In the genomic region with DNA sequence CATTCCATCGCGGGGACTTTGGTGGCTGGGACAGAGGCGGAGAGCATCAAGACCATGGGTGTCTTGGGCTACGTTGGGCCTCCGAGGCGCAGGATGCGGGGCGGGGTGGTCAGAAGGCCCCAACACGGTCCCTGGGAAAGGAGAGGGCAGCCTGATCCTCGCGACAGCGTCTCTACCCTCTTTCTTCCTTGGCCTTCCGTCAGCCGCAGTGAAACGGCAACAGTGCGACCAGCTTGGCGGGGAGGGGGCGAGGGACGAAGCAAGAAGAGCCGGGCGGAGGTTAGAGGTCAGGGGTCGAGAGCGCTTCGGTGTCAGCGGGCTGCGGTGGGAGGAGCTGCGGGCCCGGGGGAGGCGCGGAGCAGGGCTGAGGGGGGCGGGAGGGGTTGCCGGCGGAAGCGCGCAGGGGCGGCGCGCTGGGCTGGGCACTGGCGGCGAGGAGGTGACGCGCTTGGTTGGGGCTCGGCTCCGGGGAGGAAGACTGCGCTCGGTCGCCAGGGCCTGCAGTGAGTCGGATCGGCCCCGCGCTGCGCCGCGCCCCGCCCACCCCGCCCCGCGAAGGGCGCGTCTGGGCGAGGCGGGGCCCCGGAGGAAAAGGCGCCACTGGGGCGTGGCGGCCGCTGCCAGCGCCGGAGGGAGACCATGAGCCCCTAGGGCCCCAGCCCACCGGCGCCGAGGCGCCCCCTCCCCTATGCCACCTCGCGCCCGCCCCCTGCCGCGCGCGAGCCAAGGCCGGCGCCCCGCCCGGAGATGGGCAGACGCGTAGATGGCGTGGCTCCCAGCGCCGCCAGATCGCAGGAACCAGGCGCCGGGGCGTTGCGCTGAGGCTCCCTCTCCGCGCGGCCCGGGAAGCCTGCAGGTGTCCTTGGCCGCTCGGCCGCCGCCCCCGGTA, we compare ENCODE assay signal across 1 cellular context.
TF ChIP-seq lines count a peak whose summit lies in the region.

A gene (plus strand): TSS at position 600 of the 889 bp plus-strand sequence. CDS start 1,186 bp downstream, outside the sequence.

TF ChIP-seq in GM12878, 131 proteins besides CTCF, POLR2A, EP300 and RAD21 (continued from another document and continues in another):
- TF ChIP-seq, protein P1, sequence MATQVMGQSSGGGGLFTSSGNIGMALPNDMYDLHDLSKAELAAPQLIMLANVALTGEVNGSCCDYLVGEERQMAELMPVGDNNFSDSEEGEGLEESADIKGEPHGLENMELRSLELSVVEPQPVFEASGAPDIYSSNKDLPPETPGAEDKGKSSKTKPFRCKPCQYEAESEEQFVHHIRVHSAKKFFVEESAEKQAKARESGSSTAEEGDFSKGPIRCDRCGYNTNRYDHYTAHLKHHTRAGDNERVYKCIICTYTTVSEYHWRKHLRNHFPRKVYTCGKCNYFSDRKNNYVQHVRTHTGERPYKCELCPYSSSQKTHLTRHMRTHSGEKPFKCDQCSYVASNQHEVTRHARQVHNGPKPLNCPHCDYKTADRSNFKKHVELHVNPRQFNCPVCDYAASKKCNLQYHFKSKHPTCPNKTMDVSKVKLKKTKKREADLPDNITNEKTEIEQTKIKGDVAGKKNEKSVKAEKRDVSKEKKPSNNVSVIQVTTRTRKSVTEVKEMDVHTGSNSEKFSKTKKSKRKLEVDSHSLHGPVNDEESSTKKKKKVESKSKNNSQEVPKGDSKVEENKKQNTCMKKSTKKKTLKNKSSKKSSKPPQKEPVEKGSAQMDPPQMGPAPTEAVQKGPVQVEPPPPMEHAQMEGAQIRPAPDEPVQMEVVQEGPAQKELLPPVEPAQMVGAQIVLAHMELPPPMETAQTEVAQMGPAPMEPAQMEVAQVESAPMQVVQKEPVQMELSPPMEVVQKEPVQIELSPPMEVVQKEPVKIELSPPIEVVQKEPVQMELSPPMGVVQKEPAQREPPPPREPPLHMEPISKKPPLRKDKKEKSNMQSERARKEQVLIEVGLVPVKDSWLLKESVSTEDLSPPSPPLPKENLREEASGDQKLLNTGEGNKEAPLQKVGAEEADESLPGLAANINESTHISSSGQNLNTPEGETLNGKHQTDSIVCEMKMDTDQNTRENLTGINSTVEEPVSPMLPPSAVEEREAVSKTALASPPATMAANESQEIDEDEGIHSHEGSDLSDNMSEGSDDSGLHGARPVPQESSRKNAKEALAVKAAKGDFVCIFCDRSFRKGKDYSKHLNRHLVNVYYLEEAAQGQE (IDR thresholded peaks at IDR 0.05; ENCODE audit: low read depth, low read length), result no peak
- TF ChIP-seq SIX5 (IDR thresholded peaks at IDR 0.05; ENCODE audit: low read depth, low read length, severe bottlenecking) (no peak), CHD2 (IDR thresholded peaks at IDR 0.05; ENCODE audit: borderline replicate concordance, low read depth, low read length) (no peak), NFXL1 (IDR thresholded peaks at IDR 0.05; ENCODE audit: borderline replicate concordance) (0 out of 2 replicates have a peak, but pooled peaks have one; percentile 26), NBN (IDR thresholded peaks at IDR 0.05) (0 out of 2 replicates have a peak, but pooled peaks have one; percentile 25), CREB1 (IDR thresholded peaks at IDR 0.05; ENCODE audit: low read depth) (peak; percentile 52; the same call in 1 of the 2 replicates), SRF (IDR thresholded peaks at IDR 0.05; ENCODE audit: low read depth in 2 of 2, low read length in 2 of 2) (no peak), JUND (IDR thresholded peaks at IDR 0.05; ENCODE audit: low read depth, low read length) (no peak), WRNIP1 (IDR thresholded peaks at IDR 0.05; ENCODE audit: borderline replicate concordance, low read depth, low read length) (no peak), MTA3 (IDR thresholded peaks at IDR 0.05; ENCODE audit: borderline replicate concordance, low read length) (no peak), MEF2B (IDR thresholded peaks at IDR 0.05; ENCODE audit: partially characterized antibody, poor library complexity, severe bottlenecking) (peak; percentile 12), BACH1 (IDR thresholded peaks at IDR 0.05; ENCODE audit: borderline replicate concordance) (no peak; the same call in 1 of the 2 replicates), MTA2 (IDR thresholded peaks at IDR 0.05; ENCODE audit: low read depth) (peak; percentile 54; the same call in 1 of the 2 replicates), BMI1 (IDR thresholded peaks at IDR 0.05; ENCODE audit: borderline replicate concordance) (no peak), FOS (IDR thresholded peaks at IDR 0.05; ENCODE audit: borderline replicate concordance, extremely low read depth, insufficient read length) (no peak), IKZF2 (IDR thresholded peaks at IDR 0.05) (no peak), LARP7 (IDR thresholded peaks at IDR 0.05) (0 out of 2 replicates have a peak, but pooled peaks have one; percentile 51), SMARCA5 (IDR thresholded peaks at IDR 0.05) (peak; percentile 57; the same call in 1 of the 2 replicates), CHD4 (IDR thresholded peaks at IDR 0.05) (no peak), GABPA (IDR thresholded peaks at IDR 0.05; ENCODE audit: low read depth) (no peak), ETV6 (conservative IDR thresholded peaks at IDR 0.05 in 1 of 2, IDR thresholded peaks at IDR 0.05 in 1 of 2; ENCODE audit: borderline replicate concordance in 1 of 2, low read depth in 1 of 2) (no peak), BCL11A (IDR thresholded peaks at IDR 0.05; ENCODE audit: low read depth, low read length) (no peak), SIN3A (IDR thresholded peaks at IDR 0.05; ENCODE audit: low read depth, low read length) (no peak), CBX3 (IDR thresholded peaks at IDR 0.05; ENCODE audit: borderline replicate concordance, low read depth) (no peak), SREBF2 (IDR thresholded peaks at IDR 0.05; ENCODE audit: low read length) (no peak), DPF2 (IDR thresholded peaks at IDR 0.05) (peak; percentile 49; the same call in 1 of the 2 replicates), NR2F1 (conservative IDR thresholded peaks at IDR 0.05) (peak; percentile 97), SP1 (IDR thresholded peaks at IDR 0.05; ENCODE audit: low read depth, low read length) (no peak), IKZF1 (conservative IDR thresholded peaks at IDR 0.05) (peak; percentile 79; the same call in 1 of the 2 replicates), NFYA (IDR thresholded peaks at IDR 0.05; ENCODE audit: borderline replicate concordance, low read depth, low read length) (no peak), RELA (IDR thresholded peaks at IDR 0.05; ENCODE audit: borderline replicate concordance, partially characterized antibody) (no peak), TARDBP (IDR thresholded peaks at IDR 0.05; ENCODE audit: borderline replicate concordance) (no peak), BRCA1 (IDR thresholded peaks at IDR 0.05; ENCODE audit: low read depth, low read length) (no peak), SMC3 (IDR thresholded peaks at IDR 0.05; ENCODE audit: borderline replicate concordance, low read length) (no peak)
- TF ChIP-seq, protein P2, sequence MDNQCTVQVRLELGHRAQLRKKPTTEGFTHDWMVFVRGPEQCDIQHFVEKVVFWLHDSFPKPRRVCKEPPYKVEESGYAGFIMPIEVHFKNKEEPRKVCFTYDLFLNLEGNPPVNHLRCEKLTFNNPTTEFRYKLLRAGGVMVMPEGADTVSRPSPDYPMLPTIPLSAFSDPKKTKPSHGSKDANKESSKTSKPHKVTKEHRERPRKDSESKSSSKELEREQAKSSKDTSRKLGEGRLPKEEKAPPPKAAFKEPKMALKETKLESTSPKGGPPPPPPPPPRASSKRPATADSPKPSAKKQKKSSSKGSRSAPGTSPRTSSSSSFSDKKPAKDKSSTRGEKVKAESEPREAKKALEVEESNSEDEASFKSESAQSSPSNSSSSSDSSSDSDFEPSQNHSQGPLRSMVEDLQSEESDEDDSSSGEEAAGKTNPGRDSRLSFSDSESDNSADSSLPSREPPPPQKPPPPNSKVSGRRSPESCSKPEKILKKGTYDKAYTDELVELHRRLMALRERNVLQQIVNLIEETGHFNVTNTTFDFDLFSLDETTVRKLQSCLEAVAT (IDR thresholded peaks at IDR 0.05), result peak; percentile 44; the same call in 1 of the 2 replicates
- TF ChIP-seq, protein P3, sequence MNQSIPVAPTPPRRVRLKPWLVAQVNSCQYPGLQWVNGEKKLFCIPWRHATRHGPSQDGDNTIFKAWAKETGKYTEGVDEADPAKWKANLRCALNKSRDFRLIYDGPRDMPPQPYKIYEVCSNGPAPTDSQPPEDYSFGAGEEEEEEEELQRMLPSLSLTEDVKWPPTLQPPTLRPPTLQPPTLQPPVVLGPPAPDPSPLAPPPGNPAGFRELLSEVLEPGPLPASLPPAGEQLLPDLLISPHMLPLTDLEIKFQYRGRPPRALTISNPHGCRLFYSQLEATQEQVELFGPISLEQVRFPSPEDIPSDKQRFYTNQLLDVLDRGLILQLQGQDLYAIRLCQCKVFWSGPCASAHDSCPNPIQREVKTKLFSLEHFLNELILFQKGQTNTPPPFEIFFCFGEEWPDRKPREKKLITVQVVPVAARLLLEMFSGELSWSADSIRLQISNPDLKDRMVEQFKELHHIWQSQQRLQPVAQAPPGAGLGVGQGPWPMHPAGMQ (IDR thresholded peaks at IDR 0.05; ENCODE audit: borderline replicate concordance), result no peak
- TF ChIP-seq, protein P4, sequence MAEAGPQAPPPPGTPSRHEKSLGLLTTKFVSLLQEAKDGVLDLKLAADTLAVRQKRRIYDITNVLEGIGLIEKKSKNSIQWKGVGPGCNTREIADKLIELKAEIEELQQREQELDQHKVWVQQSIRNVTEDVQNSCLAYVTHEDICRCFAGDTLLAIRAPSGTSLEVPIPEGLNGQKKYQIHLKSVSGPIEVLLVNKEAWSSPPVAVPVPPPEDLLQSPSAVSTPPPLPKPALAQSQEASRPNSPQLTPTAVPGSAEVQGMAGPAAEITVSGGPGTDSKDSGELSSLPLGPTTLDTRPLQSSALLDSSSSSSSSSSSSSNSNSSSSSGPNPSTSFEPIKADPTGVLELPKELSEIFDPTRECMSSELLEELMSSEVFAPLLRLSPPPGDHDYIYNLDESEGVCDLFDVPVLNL (IDR thresholded peaks at IDR 0.05; ENCODE audit: low read depth, low read length), result no peak
- TF ChIP-seq, protein P5, sequence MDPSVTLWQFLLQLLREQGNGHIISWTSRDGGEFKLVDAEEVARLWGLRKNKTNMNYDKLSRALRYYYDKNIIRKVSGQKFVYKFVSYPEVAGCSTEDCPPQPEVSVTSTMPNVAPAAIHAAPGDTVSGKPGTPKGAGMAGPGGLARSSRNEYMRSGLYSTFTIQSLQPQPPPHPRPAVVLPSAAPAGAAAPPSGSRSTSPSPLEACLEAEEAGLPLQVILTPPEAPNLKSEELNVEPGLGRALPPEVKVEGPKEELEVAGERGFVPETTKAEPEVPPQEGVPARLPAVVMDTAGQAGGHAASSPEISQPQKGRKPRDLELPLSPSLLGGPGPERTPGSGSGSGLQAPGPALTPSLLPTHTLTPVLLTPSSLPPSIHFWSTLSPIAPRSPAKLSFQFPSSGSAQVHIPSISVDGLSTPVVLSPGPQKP (IDR thresholded peaks at IDR 0.05; ENCODE audit: low read depth, low read length), result no peak
- TF ChIP-seq, protein P6, sequence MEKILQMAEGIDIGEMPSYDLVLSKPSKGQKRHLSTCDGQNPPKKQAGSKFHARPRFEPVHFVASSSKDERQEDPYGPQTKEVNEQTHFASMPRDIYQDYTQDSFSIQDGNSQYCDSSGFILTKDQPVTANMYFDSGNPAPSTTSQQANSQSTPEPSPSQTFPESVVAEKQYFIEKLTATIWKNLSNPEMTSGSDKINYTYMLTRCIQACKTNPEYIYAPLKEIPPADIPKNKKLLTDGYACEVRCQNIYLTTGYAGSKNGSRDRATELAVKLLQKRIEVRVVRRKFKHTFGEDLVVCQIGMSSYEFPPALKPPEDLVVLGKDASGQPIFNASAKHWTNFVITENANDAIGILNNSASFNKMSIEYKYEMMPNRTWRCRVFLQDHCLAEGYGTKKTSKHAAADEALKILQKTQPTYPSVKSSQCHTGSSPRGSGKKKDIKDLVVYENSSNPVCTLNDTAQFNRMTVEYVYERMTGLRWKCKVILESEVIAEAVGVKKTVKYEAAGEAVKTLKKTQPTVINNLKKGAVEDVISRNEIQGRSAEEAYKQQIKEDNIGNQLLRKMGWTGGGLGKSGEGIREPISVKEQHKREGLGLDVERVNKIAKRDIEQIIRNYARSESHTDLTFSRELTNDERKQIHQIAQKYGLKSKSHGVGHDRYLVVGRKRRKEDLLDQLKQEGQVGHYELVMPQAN (conservative IDR thresholded peaks at IDR 0.05), result peak; percentile 58; the same call in 1 of the 2 replicates
- TF ChIP-seq, protein P7, sequence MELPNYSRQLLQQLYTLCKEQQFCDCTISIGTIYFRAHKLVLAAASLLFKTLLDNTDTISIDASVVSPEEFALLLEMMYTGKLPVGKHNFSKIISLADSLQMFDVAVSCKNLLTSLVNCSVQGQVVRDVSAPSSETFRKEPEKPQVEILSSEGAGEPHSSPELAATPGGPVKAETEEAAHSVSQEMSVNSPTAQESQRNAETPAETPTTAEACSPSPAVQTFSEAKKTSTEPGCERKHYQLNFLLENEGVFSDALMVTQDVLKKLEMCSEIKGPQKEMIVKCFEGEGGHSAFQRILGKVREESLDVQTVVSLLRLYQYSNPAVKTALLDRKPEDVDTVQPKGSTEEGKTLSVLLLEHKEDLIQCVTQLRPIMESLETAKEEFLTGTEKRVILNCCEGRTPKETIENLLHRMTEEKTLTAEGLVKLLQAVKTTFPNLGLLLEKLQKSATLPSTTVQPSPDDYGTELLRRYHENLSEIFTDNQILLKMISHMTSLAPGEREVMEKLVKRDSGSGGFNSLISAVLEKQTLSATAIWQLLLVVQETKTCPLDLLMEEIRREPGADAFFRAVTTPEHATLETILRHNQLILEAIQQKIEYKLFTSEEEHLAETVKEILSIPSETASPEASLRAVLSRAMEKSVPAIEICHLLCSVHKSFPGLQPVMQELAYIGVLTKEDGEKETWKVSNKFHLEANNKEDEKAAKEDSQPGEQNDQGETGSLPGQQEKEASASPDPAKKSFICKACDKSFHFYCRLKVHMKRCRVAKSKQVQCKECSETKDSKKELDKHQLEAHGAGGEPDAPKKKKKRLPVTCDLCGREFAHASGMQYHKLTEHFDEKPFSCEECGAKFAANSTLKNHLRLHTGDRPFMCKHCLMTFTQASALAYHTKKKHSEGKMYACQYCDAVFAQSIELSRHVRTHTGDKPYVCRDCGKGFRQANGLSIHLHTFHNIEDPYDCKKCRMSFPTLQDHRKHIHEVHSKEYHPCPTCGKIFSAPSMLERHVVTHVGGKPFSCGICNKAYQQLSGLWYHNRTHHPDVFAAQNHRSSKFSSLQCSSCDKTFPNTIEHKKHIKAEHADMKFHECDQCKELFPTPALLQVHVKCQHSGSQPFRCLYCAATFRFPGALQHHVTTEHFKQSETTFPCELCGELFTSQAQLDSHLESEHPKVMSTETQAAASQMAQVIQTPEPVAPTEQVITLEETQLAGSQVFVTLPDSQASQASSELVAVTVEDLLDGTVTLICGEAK (IDR thresholded peaks at IDR 0.05; ENCODE audit: borderline replicate concordance), result no peak
- TF ChIP-seq, protein P8, sequence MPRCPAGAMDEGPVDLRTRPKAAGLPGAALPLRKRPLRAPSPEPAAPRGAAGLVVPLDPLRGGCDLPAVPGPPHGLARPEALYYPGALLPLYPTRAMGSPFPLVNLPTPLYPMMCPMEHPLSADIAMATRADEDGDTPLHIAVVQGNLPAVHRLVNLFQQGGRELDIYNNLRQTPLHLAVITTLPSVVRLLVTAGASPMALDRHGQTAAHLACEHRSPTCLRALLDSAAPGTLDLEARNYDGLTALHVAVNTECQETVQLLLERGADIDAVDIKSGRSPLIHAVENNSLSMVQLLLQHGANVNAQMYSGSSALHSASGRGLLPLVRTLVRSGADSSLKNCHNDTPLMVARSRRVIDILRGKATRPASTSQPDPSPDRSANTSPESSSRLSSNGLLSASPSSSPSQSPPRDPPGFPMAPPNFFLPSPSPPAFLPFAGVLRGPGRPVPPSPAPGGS (IDR thresholded peaks at IDR 0.05; ENCODE audit: borderline replicate concordance, insufficient read depth, low read depth, low read length, poor library complexity, severe bottlenecking), result no peak
